In the genomic region with DNA sequence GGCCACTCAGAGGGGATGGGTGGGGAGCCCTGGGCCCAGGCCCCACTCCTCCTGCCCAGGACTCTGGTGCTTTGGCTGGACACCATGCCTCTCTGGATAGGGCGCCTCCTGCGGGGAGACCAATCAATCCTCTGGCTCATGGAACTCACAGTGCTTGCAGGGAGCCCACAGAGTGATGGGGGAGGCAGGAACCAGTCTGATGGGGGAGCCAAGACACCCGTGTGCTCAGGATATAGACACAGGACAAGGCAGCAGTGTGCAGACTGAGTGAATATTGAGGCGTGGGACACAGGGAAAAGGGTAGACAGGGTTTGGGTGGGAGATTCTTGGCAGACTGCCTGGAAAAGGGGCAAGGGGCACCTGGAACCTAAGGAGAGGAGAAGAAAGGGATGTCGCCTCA, we compare ENCODE assay signal across 19 cellular contexts. TPM values are rescaled to one million over a fixed set of nuclear protein-coding genes. Genes with fewer than 3 reads are reported as not detected.
DNase-seq lines count a peak whose midpoint lies in the region; TF ChIP-seq lines count a peak whose summit lies in the region.
"Had no signal": no experiment of that assay in that cellular context is flagged by ENCODE, and none has a peak within 500 bp of the region (broad histone marks: within the 10 kb centered on the region; RNA-seq: fewer than 3 reads in every experiment).

No MANE protein-coding gene starts in this region.

- no peak overlapping the region for H2AFZ ChIP-seq in neural progenitor cell (replicated peaks)

- no peaks in the 10 kb centered on the region for H3F3A ChIP-seq in neural progenitor cell (ENCODE audit: low read depth)

- DNase-seq in NCI-H2227 treated with DMSO at 0.1 percent for 48 hours (lab: John Stamatoyannopoulos, UW): peak; percentile 70
- DNase-seq in NCI-H2227 (lab: John Stamatoyannopoulos, UW; ENCODE audit: unreplicated experiment): no peak
- no peak for DNase-seq in WERI-Rb-1
- no peak for DNase-seq in neural progenitor cell (ENCODE audit: low spot score)
- DNase-seq in NCI-H1417 (lab: John Stamatoyannopoulos, UW): no peak
- DNase-seq in NCI-H2029 treated with DMSO at 0.1 percent for 48 hours (lab: John Stamatoyannopoulos, UW): no peak
- no peak for DNase-seq in NCI-H1436 (lab: John Stamatoyannopoulos, UW)
- DNase-seq: 8988T; C1 segment of cervical spinal cord; CD4-positive, CD25-positive, alpha-beta regulatory T cell; CD8-positive, alpha-beta memory T cell; DMS53; DND-41; EL; GOT3; HFFc6 had no signal

- H3K36me3 Mint-ChIP-seq in neural progenitor cell: no peaks in the 10 kb centered on the region
- H3K36me3 Mint-ChIP-seq: CD4-positive, CD25-positive, alpha-beta regulatory T cell; CD8-positive, alpha-beta memory T cell had no signal

- H4K20me1 ChIP-seq in BLaER1 (no peaks in the 10 kb centered on the region), neural progenitor cell (ENCODE audit: low read depth) (no peaks in the 10 kb centered on the region)

- H3K79me2 ChIP-seq in neural progenitor cell (ENCODE audit: low read depth): no peaks in the 10 kb centered on the region

- TF ChIP-seq CTCF in WERI-Rb-1 (IDR thresholded peaks at IDR 0.05; ENCODE audit: low read depth, low read length) (no peak), neural progenitor cell (IDR thresholded peaks at IDR 0.05) (no peak)

- peaks cover 11% of the 10 kb centered on the region for H3K4me1 Mint-ChIP-seq in neural progenitor cell
- H3K4me1 Mint-ChIP-seq: CD4-positive, CD25-positive, alpha-beta regulatory T cell; CD8-positive, alpha-beta memory T cell had no signal

- H3K27ac Mint-ChIP-seq in neural progenitor cell: peak overlapping the region; percentile 54
- H3K27ac Mint-ChIP-seq: CD4-positive, CD25-positive, alpha-beta regulatory T cell; HFFc6 had no signal

- H3K4me3 ChIP-seq in BLaER1 (no peak overlapping the region), WERI-Rb-1 (ENCODE audit: low read depth, low read length) (no peak overlapping the region), neural progenitor cell (no peak overlapping the region)
- H3K4me3 ChIP-seq: GM12878 had no signal

- H3K4me1 ChIP-seq in BLaER1 (peaks cover 72% of the 10 kb centered on the region), neural progenitor cell (peaks cover 6% of the 10 kb centered on the region)

- H3K4me2 ChIP-seq in BLaER1: peak overlapping the region; percentile 82
- no peak overlapping the region for H3K4me2 ChIP-seq in neural progenitor cell

- no peaks in the 10 kb centered on the region for H3K27me3 ChIP-seq in BLaER1
- no peaks in the 10 kb centered on the region for H3K27me3 ChIP-seq in WERI-Rb-1 (ENCODE audit: insufficient read depth, low read depth, severe bottlenecking)
- H3K27me3 ChIP-seq in neural progenitor cell: no peaks in the 10 kb centered on the region

- no peaks in the 10 kb centered on the region for H3K36me3 ChIP-seq in BLaER1
- no peaks in the 10 kb centered on the region for H3K36me3 ChIP-seq in WERI-Rb-1
- H3K36me3 ChIP-seq in neural progenitor cell: no peaks in the 10 kb centered on the region

- H3K27ac ChIP-seq in BLaER1: peak overlapping the region; percentile 78
- H3K27ac ChIP-seq in WERI-Rb-1: peak overlapping the region; percentile 86
- H3K27ac ChIP-seq in neural progenitor cell: no peak overlapping the region
- H3K27ac ChIP-seq: HL-60 had no signal

- H3K9ac ChIP-seq in BLaER1 (no peak overlapping the region; the same call in 1 of the 2 replicates), neural progenitor cell (no peak overlapping the region)

- H3K9me3 Mint-ChIP-seq in neural progenitor cell: no peaks in the 10 kb centered on the region
- H3K9me3 Mint-ChIP-seq: CD8-positive, alpha-beta memory T cell; HFFc6 had no signal

- H3K27me3 Mint-ChIP-seq in neural progenitor cell (ENCODE audit: insufficient read depth, low read depth): peaks cover 19% of the 10 kb centered on the region

- no peak overlapping the region for H3K4me3 Mint-ChIP-seq in neural progenitor cell
- H3K4me3 Mint-ChIP-seq: CD4-positive, CD25-positive, alpha-beta regulatory T cell; CD8-positive, alpha-beta memory T cell; HFFc6 had no signal

- H3K9me3 ChIP-seq in BLaER1 (no peaks in the 10 kb centered on the region), WERI-Rb-1 (ENCODE audit: severe bottlenecking) (peaks cover 7% of the 10 kb centered on the region), neural progenitor cell (ENCODE audit: low read depth) (no peaks in the 10 kb centered on the region)

RNA-seq across cellular contexts. Expression of gene DLX4, which starts 37.6 kb away (rescaled TPM):
- total RNA-seq in neural progenitor cell (ENCODE audit: low replicate concordance): 0.53 TPM in 1 of 2 replicates, not detected in the other
- total RNA-seq: CD4-positive, CD25-positive, alpha-beta regulatory T cell; HFFc6 had no signal
